In genomic region chr4:87278335-87278794, GRCh38 we compare ENCODE assay signal across 1 cellular context.
TF ChIP-seq lines count a peak whose summit lies in the region.

No MANE protein-coding gene starts in this region.

TF ChIP-seq in HepG2, 621 proteins besides CTCF, POLR2A, EP300 and RAD21 (continued from another document and continues in another):
- TF ChIP-seq, protein P1, sequence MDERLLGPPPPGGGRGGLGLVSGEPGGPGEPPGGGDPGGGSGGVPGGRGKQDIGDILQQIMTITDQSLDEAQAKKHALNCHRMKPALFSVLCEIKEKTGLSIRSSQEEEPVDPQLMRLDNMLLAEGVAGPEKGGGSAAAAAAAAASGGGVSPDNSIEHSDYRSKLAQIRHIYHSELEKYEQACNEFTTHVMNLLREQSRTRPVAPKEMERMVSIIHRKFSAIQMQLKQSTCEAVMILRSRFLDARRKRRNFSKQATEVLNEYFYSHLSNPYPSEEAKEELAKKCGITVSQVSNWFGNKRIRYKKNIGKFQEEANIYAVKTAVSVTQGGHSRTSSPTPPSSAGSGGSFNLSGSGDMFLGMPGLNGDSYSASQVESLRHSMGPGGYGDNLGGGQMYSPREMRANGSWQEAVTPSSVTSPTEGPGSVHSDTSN (CRISPR knock-in tag; IDR thresholded peaks at IDR 0.05) = no peak
- TF ChIP-seq ZSCAN22 (CRISPR knock-in tag; IDR thresholded peaks at IDR 0.05) (peak; percentile 90), ZNF773 (CRISPR knock-in tag; IDR thresholded peaks at IDR 0.05; ENCODE audit: borderline replicate concordance) (no peak), SOX6 (IDR thresholded peaks at IDR 0.05) (no peak), SOX6 (CRISPR knock-in tag; IDR thresholded peaks at IDR 0.05) (peak; percentile 98), ZNF598 (CRISPR knock-in tag; IDR thresholded peaks at IDR 0.05; ENCODE audit: borderline replicate concordance) (no peak; the same call in 1 of the 2 replicates), ZNF841 (CRISPR knock-in tag; IDR thresholded peaks at IDR 0.05; ENCODE audit: borderline replicate concordance) (no peak), IKZF4 (CRISPR knock-in tag; IDR thresholded peaks at IDR 0.05; ENCODE audit: borderline replicate concordance, low read depth, not compliant biosample characterization) (no peak), ZNF564 (CRISPR knock-in tag; IDR thresholded peaks at IDR 0.05) (0 out of 2 replicates have a peak, but pooled peaks have one; percentile 33), POGZ (CRISPR knock-in tag; IDR thresholded peaks at IDR 0.05) (peak; percentile 96), NR1H2 (CRISPR knock-in tag; IDR thresholded peaks at IDR 0.05; ENCODE audit: borderline replicate concordance, low read depth) (no peak), ZBTB7B (CRISPR knock-in tag; IDR thresholded peaks at IDR 0.05) (peak; percentile 95), EHMT2 (IDR thresholded peaks at IDR 0.05; ENCODE audit: borderline replicate concordance, low read depth, low read length) (no peak; the same call in 1 of the 2 replicates), BORCS8-MEF2B (CRISPR knock-in tag; IDR thresholded peaks at IDR 0.05) (peak; percentile 74; the same call in 1 of the 2 replicates), ZNF253 (CRISPR knock-in tag; IDR thresholded peaks at IDR 0.05; ENCODE audit: borderline replicate concordance) (no peak), CBFB (CRISPR knock-in tag; IDR thresholded peaks at IDR 0.05) (0 out of 2 replicates have a peak, but pooled peaks have one; percentile 40), NCOA1 (CRISPR knock-in tag; IDR thresholded peaks at IDR 0.05) (peak; percentile 27; the same call in 1 of the 2 replicates), SMARCC2 (IDR thresholded peaks at IDR 0.05) (no peak), ZNF44 (CRISPR knock-in tag; IDR thresholded peaks at IDR 0.05) (no peak), BRCA1 (CRISPR knock-in tag; IDR thresholded peaks at IDR 0.05) (peak; percentile 37; the same call in 1 of the 2 replicates), DPF2 (CRISPR knock-in tag; IDR thresholded peaks at IDR 0.05; ENCODE audit: borderline replicate concordance, low read depth) (peak; percentile 83; the same call in 1 of the 2 replicates), ZNF232 (CRISPR knock-in tag; IDR thresholded peaks at IDR 0.05; ENCODE audit: borderline replicate concordance) (peak; percentile 55; the same call in 1 of the 2 replicates), HOXA9 (CRISPR knock-in tag; IDR thresholded peaks at IDR 0.05; ENCODE audit: borderline replicate concordance) (no peak), CCAR2 (optimal IDR thresholded peaks at IDR 0.05; ENCODE audit: low read depth, low read length) (no peak), FOXO1 (CRISPR knock-in tag; IDR thresholded peaks at IDR 0.05) (peak; percentile 94), NFIB (CRISPR knock-in tag; IDR thresholded peaks at IDR 0.05; ENCODE audit: borderline replicate concordance) (no peak), NKX3-1 (CRISPR knock-in tag; IDR thresholded peaks at IDR 0.05) (no peak), ZNF839 (CRISPR knock-in tag; IDR thresholded peaks at IDR 0.05; ENCODE audit: borderline replicate concordance) (no peak), POLR2G (IDR thresholded peaks at IDR 0.05; ENCODE audit: low read depth, low read length) (no peak), ZNF367 (CRISPR knock-in tag; IDR thresholded peaks at IDR 0.05; ENCODE audit: borderline replicate concordance) (no peak), GZF1 (CRISPR knock-in tag; IDR thresholded peaks at IDR 0.05) (no peak), ZNF703 (CRISPR knock-in tag; IDR thresholded peaks at IDR 0.05; ENCODE audit: borderline replicate concordance) (no peak), ZNF660 (CRISPR knock-in tag; IDR thresholded peaks at IDR 0.05; ENCODE audit: borderline replicate concordance, low read depth) (no peak), NCOR1 (IDR thresholded peaks at IDR 0.05; ENCODE audit: borderline replicate concordance, low read length) (peak; percentile 94; the same call in 1 of the 2 replicates), MAZ (IDR thresholded peaks at IDR 0.05; ENCODE audit: borderline replicate concordance, low read depth, low read length) (0 out of 2 replicates have a peak, but pooled peaks have one; percentile 51), MAZ (CRISPR knock-in tag; IDR thresholded peaks at IDR 0.05; ENCODE audit: low read depth) (0 out of 2 replicates have a peak, but pooled peaks have one; percentile 39), ZNF781 (CRISPR knock-in tag; IDR thresholded peaks at IDR 0.05; ENCODE audit: borderline replicate concordance, not compliant biosample characterization) (peak; percentile 46), ZFY (CRISPR knock-in tag; IDR thresholded peaks at IDR 0.05) (no peak), ATRX (CRISPR knock-in tag; IDR thresholded peaks at IDR 0.05; ENCODE audit: borderline replicate concordance) (no peak), CENPBD1 (CRISPR knock-in tag; IDR thresholded peaks at IDR 0.05; ENCODE audit: borderline replicate concordance, low read depth) (no peak), FOXP1 (IDR thresholded peaks at IDR 0.05) (no peak), FOXP1 (CRISPR knock-in tag; IDR thresholded peaks at IDR 0.05) (peak; percentile 86), ATF7 (IDR thresholded peaks at IDR 0.05) (no peak), ATF7 (CRISPR knock-in tag; IDR thresholded peaks at IDR 0.05) (no peak; the same call in 1 of the 2 replicates), HOXD1 (CRISPR knock-in tag; IDR thresholded peaks at IDR 0.05) (no peak; the same call in 1 of the 2 replicates), ZBTB37 (CRISPR knock-in tag; IDR thresholded peaks at IDR 0.05) (peak; percentile 97), ZNF180 (CRISPR knock-in tag; IDR thresholded peaks at IDR 0.05; ENCODE audit: borderline replicate concordance, low read depth) (no peak), AGO2 (optimal IDR thresholded peaks at IDR 0.05; ENCODE audit: low read depth, low read length) (no peak), MLLT10 (CRISPR knock-in tag; IDR thresholded peaks at IDR 0.05) (no peak), ZNF883 (CRISPR knock-in tag; IDR thresholded peaks at IDR 0.05; ENCODE audit: not compliant biosample characterization) (no peak), ELF1 (CRISPR knock-in tag; IDR thresholded peaks at IDR 0.05) (peak; percentile 51), ZNF737 (CRISPR knock-in tag; IDR thresholded peaks at IDR 0.05; ENCODE audit: borderline replicate concordance) (no peak)
- TF ChIP-seq, protein P2, sequence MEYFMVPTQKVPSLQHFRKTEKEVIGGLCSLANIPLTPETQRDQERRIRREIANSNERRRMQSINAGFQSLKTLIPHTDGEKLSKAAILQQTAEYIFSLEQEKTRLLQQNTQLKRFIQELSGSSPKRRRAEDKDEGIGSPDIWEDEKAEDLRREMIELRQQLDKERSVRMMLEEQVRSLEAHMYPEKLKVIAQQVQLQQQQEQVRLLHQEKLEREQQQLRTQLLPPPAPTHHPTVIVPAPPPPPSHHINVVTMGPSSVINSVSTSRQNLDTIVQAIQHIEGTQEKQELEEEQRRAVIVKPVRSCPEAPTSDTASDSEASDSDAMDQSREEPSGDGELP (IDR thresholded peaks at IDR 0.05; ENCODE audit: borderline replicate concordance, low read depth) = peak; percentile 83
- TF ChIP-seq, protein P3, sequence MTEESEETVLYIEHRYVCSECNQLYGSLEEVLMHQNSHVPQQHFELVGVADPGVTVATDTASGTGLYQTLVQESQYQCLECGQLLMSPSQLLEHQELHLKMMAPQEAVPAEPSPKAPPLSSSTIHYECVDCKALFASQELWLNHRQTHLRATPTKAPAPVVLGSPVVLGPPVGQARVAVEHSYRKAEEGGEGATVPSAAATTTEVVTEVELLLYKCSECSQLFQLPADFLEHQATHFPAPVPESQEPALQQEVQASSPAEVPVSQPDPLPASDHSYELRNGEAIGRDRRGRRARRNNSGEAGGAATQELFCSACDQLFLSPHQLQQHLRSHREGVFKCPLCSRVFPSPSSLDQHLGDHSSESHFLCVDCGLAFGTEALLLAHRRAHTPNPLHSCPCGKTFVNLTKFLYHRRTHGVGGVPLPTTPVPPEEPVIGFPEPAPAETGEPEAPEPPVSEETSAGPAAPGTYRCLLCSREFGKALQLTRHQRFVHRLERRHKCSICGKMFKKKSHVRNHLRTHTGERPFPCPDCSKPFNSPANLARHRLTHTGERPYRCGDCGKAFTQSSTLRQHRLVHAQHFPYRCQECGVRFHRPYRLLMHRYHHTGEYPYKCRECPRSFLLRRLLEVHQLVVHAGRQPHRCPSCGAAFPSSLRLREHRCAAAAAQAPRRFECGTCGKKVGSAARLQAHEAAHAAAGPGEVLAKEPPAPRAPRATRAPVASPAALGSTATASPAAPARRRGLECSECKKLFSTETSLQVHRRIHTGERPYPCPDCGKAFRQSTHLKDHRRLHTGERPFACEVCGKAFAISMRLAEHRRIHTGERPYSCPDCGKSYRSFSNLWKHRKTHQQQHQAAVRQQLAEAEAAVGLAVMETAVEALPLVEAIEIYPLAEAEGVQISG (CRISPR knock-in tag; IDR thresholded peaks at IDR 0.05) = peak; percentile 73
- TF ChIP-seq, protein P4, sequence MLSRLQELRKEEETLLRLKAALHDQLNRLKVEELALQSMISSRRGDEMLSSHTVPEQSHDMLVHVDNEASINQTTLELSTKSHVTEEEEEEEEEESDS (CRISPR knock-in tag; IDR thresholded peaks at IDR 0.05; ENCODE audit: borderline replicate concordance) = 0 out of 2 replicates have a peak, but pooled peaks have one; percentile 43
- TF ChIP-seq, protein P5, sequence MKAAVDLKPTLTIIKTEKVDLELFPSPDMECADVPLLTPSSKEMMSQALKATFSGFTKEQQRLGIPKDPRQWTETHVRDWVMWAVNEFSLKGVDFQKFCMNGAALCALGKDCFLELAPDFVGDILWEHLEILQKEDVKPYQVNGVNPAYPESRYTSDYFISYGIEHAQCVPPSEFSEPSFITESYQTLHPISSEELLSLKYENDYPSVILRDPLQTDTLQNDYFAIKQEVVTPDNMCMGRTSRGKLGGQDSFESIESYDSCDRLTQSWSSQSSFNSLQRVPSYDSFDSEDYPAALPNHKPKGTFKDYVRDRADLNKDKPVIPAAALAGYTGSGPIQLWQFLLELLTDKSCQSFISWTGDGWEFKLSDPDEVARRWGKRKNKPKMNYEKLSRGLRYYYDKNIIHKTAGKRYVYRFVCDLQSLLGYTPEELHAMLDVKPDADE (CRISPR knock-in tag; IDR thresholded peaks at IDR 0.05) = no peak
- TF ChIP-seq, protein P6, sequence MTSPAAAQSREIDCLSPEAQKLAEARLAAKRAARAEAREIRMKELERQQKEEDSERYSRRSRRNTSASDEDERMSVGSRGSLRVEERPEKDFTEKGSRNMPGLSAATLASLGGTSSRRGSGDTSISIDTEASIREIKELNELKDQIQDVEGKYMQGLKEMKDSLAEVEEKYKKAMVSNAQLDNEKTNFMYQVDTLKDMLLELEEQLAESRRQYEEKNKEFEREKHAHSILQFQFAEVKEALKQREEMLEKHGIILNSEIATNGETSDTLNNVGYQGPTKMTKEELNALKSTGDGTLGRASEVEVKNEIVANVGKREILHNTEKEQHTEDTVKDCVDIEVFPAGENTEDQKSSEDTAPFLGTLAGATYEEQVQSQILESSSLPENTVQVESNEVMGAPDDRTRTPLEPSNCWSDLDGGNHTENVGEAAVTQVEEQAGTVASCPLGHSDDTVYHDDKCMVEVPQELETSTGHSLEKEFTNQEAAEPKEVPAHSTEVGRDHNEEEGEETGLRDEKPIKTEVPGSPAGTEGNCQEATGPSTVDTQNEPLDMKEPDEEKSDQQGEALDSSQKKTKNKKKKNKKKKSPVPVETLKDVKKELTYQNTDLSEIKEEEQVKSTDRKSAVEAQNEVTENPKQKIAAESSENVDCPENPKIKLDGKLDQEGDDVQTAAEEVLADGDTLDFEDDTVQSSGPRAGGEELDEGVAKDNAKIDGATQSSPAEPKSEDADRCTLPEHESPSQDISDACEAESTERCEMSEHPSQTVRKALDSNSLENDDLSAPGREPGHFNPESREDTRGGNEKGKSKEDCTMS (CRISPR knock-in tag; conservative IDR thresholded peaks at IDR 0.05) = no peak
- TF ChIP-seq, protein P7, sequence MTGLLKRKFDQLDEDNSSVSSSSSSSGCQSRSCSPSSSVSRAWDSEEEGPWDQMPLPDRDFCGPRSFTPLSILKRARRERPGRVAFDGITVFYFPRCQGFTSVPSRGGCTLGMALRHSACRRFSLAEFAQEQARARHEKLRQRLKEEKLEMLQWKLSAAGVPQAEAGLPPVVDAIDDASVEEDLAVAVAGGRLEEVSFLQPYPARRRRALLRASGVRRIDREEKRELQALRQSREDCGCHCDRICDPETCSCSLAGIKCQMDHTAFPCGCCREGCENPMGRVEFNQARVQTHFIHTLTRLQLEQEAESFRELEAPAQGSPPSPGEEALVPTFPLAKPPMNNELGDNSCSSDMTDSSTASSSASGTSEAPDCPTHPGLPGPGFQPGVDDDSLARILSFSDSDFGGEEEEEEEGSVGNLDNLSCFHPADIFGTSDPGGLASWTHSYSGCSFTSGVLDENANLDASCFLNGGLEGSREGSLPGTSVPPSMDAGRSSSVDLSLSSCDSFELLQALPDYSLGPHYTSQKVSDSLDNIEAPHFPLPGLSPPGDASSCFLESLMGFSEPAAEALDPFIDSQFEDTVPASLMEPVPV (CRISPR knock-in tag; IDR thresholded peaks at IDR 0.05) = 0 out of 2 replicates have a peak, but pooled peaks have one; percentile 45
- TF ChIP-seq, protein P8, sequence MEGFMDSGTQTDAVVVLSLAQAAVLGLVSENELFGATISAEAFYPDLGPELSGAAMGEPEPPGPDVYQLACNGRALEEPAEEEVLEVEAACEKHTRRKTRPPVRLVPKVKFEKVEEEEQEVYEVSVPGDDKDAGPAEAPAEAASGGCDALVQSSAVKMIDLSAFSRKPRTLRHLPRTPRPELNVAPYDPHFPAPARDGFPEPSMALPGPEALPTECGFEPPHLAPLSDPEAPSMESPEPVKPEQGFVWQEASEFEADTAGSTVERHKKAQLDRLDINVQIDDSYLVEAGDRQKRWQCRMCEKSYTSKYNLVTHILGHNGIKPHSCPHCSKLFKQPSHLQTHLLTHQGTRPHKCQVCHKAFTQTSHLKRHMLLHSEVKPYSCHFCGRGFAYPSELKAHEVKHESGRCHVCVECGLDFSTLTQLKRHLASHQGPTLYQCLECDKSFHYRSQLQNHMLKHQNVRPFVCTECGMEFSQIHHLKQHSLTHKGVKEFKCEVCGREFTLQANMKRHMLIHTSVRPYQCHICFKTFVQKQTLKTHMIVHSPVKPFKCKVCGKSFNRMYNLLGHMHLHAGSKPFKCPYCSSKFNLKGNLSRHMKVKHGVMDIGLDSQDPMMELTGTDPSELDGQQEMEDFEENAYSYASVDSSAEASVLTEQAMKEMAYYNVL (CRISPR knock-in tag; IDR thresholded peaks at IDR 0.05; ENCODE audit: borderline replicate concordance) = peak; percentile 94
